16 cellular contexts compared by ENCODE assay signal in genomic region chr5:83199126-83199525, GRCh38.
"Had no signal": no experiment of that assay in that cellular context is flagged by ENCODE, and none has a peak within 500 bp of the region (broad histone marks: within the 10 kb centered on the region; RNA-seq: fewer than 3 reads in every experiment).

No MANE protein-coding gene starts in this region.

- H3K27ac ChIP-seq: coronary artery, testis, upper lobe of right lung had no signal

- H3K36me3 Mint-ChIP-seq: natural killer cell had no signal

- DNase-seq: activated CD4-positive, alpha-beta T cell treated with anti-CD3 and anti-CD28 coated beads, Interleukin-2, amount 10 ng/mL, durations not matched to agents 7 days and 5 days; activated CD4-positive, CD25-positive, alpha-beta regulatory T cell; activated CD8-positive, alpha-beta memory T cell treated with anti-CD3 and anti-CD28 coated beads for 24 hours; activated naive CD4-positive, alpha-beta T cell treated with anti-CD3 and anti-CD28 coated beads for 36 hours; central memory CD4-positive, alpha-beta T cell; effector CD4-positive, alpha-beta T cell; immature natural killer cell; left colon; natural killer cell; stimulated activated CD4-positive, alpha-beta T cell treated with anti-CD3 and anti-CD28 coated beads, Interleukin-4, amount 100 ng/mL, for 4 hours; stimulated activated naive CD8-positive, alpha-beta T cell treated with anti-CD3 and anti-CD28 coated beads, Interleukin-15, amount 100 ng/mL, for 72 hours; T-helper 17 cell; testis; upper lobe of right lung had no signal

- H3K36me3 ChIP-seq: upper lobe of right lung had no signal

- H3K4me1 Mint-ChIP-seq: activated CD4-positive, alpha-beta T cell treated with anti-CD3 and anti-CD28 coated beads, Interleukin-2, amount 10 ng/mL, durations not matched to agents 7 days and 5 days; immature natural killer cell; natural killer cell; stimulated activated naive CD8-positive, alpha-beta T cell treated with anti-CD3 and anti-CD28 coated beads, Interleukin-15, amount 100 ng/mL, for 72 hours; T-helper 17 cell had no signal

- ATAC-seq: left colon; natural killer cell; stimulated activated naive CD8-positive, alpha-beta T cell treated with anti-CD3 and anti-CD28 coated beads, Interleukin-15, amount 100 ng/mL, for 72 hours; T-helper 17 cell; upper lobe of right lung had no signal

- H3K4me3 Mint-ChIP-seq: activated CD4-positive, alpha-beta T cell treated with anti-CD3 and anti-CD28 coated beads, Interleukin-2, amount 10 ng/mL, durations not matched to agents 7 days and 5 days; activated naive CD4-positive, alpha-beta T cell treated with anti-CD3 and anti-CD28 coated beads for 36 hours; immature natural killer cell; natural killer cell; stimulated activated naive CD8-positive, alpha-beta T cell treated with anti-CD3 and anti-CD28 coated beads, Interleukin-15, amount 100 ng/mL, for 72 hours; T-helper 17 cell had no signal

- H3K4me3 ChIP-seq: coronary artery, testis, upper lobe of right lung had no signal

- H3K27me3 ChIP-seq: testis, upper lobe of right lung had no signal

- H3K9me3 ChIP-seq: testis, upper lobe of right lung had no signal

- FAIRE-seq: TTC549 had no signal

- H3K27me3 Mint-ChIP-seq: activated CD4-positive, alpha-beta T cell treated with anti-CD3 and anti-CD28 coated beads, Interleukin-2, amount 10 ng/mL, durations not matched to agents 7 days and 5 days; stimulated activated naive CD8-positive, alpha-beta T cell treated with anti-CD3 and anti-CD28 coated beads, Interleukin-15, amount 100 ng/mL, for 72 hours; T-helper 17 cell had no signal

- H3K9me3 Mint-ChIP-seq: activated CD4-positive, alpha-beta T cell treated with anti-CD3 and anti-CD28 coated beads, Interleukin-2, amount 10 ng/mL, durations not matched to agents 7 days and 5 days; activated naive CD4-positive, alpha-beta T cell treated with anti-CD3 and anti-CD28 coated beads for 36 hours; immature natural killer cell; natural killer cell; stimulated activated naive CD8-positive, alpha-beta T cell treated with anti-CD3 and anti-CD28 coated beads, Interleukin-15, amount 100 ng/mL, for 72 hours had no signal

- H3K27ac Mint-ChIP-seq: activated CD4-positive, alpha-beta T cell treated with anti-CD3 and anti-CD28 coated beads, Interleukin-2, amount 10 ng/mL, durations not matched to agents 7 days and 5 days; activated naive CD4-positive, alpha-beta T cell treated with anti-CD3 and anti-CD28 coated beads for 36 hours; immature natural killer cell; natural killer cell; stimulated activated naive CD8-positive, alpha-beta T cell treated with anti-CD3 and anti-CD28 coated beads, Interleukin-15, amount 100 ng/mL, for 72 hours; T-helper 17 cell had no signal

- H3K4me1 ChIP-seq: testis, upper lobe of right lung had no signal
